1 cellular context compared by ENCODE assay signal in the genomic region with DNA sequence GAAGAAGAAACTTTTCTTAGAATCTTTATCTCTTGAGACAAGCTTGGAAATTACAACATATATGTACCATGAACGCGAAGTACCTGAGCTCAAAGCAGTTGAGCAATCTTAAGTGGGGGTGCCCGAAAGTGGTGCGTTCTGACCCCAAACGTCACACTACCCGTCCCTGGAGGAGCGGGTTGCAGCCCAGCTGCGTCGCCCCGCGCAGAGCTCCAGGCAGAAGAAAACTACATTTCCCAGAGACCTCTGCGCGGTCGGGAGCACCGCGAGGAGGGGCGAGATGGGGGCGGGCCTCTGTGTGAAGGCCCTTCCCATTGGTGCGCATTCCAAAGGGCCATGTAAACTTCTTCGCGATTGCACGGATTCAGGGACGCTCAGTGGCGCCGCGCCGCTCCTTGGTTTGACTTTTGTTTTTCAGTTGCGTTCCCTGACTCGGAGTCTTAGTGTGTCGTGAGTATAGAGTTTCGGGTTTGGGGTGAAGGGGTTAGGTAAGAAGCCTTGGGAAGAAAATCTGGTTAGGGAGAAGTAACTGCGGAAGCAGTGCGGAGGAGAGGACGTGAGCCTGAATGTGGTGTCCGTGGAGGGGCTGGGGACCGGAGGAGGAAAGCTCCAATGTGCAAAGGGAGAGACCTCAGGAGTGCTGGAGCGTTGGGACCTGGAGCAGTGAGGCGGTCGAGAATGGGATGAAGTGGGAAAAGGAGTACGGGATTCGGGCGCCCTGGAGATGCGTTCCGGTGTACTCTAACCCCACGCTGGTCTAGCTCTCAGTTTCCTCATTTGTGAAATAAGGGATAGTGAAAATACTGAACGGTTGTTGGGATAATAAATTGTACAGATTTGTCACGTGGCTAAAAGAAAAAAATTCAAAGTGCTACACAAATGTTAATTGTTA.
A peak's percentile ranks its signal among the peaks of the same experiment; 100 is the strongest.
TF ChIP-seq lines count a peak whose summit lies in the region.

A gene (plus strand): TSS at position 410 of the 892 bp plus-strand sequence. CDS start 7,740 bp downstream, outside the sequence.

TF ChIP-seq in HepG2, 621 proteins besides CTCF, POLR2A, EP300 and RAD21 (continued from another document and continues in another):
- TF ChIP-seq, protein P1, sequence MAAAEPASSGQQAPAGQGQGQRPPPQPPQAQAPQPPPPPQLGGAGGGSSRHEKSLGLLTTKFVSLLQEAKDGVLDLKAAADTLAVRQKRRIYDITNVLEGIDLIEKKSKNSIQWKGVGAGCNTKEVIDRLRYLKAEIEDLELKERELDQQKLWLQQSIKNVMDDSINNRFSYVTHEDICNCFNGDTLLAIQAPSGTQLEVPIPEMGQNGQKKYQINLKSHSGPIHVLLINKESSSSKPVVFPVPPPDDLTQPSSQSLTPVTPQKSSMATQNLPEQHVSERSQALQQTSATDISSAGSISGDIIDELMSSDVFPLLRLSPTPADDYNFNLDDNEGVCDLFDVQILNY (CRISPR knock-in tag; conservative IDR thresholded peaks at IDR 0.05) = peak; percentile 90
- TF ChIP-seq SP1 (IDR thresholded peaks at IDR 0.05) (peak; percentile 70; the same call in 1 of the 2 replicates), SP1 (CRISPR knock-in tag; IDR thresholded peaks at IDR 0.05) (peak; percentile 99), MYNN (CRISPR knock-in tag; IDR thresholded peaks at IDR 0.05; ENCODE audit: low read depth) (peak; percentile 40; the same call in 1 of the 2 replicates), NFIC (IDR thresholded peaks at IDR 0.05; ENCODE audit: low read length) (peak; percentile 24; the same call in 1 of the 2 replicates), GABPB1 (CRISPR knock-in tag; IDR thresholded peaks at IDR 0.05) (peak; percentile 89), ZNF101 (CRISPR knock-in tag; IDR thresholded peaks at IDR 0.05; ENCODE audit: borderline replicate concordance, low read depth) (no peak), KAT7 (CRISPR knock-in tag; IDR thresholded peaks at IDR 0.05; ENCODE audit: borderline replicate concordance) (0 out of 2 replicates have a peak, but pooled peaks have one; percentile 14), DMAP1 (CRISPR knock-in tag; IDR thresholded peaks at IDR 0.05) (peak; percentile 57; the same call in 1 of the 2 replicates), YEATS2 (CRISPR knock-in tag; IDR thresholded peaks at IDR 0.05; ENCODE audit: borderline replicate concordance) (peak; percentile 85), ZNF331 (CRISPR knock-in tag; IDR thresholded peaks at IDR 0.05) (peak; percentile 51; the same call in 1 of the 2 replicates), ZNF441 (CRISPR knock-in tag; IDR thresholded peaks at IDR 0.05; ENCODE audit: borderline replicate concordance) (peak; percentile 46; the same call in 1 of the 2 replicates), PHF8 (CRISPR knock-in tag; IDR thresholded peaks at IDR 0.05) (peak; percentile 86), FOSL1 (CRISPR knock-in tag; IDR thresholded peaks at IDR 0.05; ENCODE audit: borderline replicate concordance) (no peak), TEAD3 (CRISPR knock-in tag; optimal IDR thresholded peaks at IDR 0.05; ENCODE audit: borderline replicate concordance) (peak; percentile 52), ZFP90 (CRISPR knock-in tag; IDR thresholded peaks at IDR 0.05; ENCODE audit: borderline replicate concordance) (peak; percentile 24; the same call in 1 of the 2 replicates), XRCC5 (optimal IDR thresholded peaks at IDR 0.05; ENCODE audit: low read length) (peak; percentile 89), TBX2 (CRISPR knock-in tag; IDR thresholded peaks at IDR 0.05; ENCODE audit: borderline replicate concordance) (peak; percentile 82), NCOA1 (CRISPR knock-in tag; IDR thresholded peaks at IDR 0.05) (0 out of 2 replicates have a peak, but pooled peaks have one; percentile 43), RBAK (CRISPR knock-in tag; IDR thresholded peaks at IDR 0.05) (no peak), HDAC2 (CRISPR knock-in tag; IDR thresholded peaks at IDR 0.05) (peak; percentile 66; the same call in 1 of the 2 replicates), ZNF263 (CRISPR knock-in tag; IDR thresholded peaks at IDR 0.05) (peak; percentile 88), PCBP1 (IDR thresholded peaks at IDR 0.05; ENCODE audit: borderline replicate concordance, low read depth, low read length) (peak; percentile 91; the same call in 1 of the 2 replicates)
- TF ChIP-seq, protein P2, sequence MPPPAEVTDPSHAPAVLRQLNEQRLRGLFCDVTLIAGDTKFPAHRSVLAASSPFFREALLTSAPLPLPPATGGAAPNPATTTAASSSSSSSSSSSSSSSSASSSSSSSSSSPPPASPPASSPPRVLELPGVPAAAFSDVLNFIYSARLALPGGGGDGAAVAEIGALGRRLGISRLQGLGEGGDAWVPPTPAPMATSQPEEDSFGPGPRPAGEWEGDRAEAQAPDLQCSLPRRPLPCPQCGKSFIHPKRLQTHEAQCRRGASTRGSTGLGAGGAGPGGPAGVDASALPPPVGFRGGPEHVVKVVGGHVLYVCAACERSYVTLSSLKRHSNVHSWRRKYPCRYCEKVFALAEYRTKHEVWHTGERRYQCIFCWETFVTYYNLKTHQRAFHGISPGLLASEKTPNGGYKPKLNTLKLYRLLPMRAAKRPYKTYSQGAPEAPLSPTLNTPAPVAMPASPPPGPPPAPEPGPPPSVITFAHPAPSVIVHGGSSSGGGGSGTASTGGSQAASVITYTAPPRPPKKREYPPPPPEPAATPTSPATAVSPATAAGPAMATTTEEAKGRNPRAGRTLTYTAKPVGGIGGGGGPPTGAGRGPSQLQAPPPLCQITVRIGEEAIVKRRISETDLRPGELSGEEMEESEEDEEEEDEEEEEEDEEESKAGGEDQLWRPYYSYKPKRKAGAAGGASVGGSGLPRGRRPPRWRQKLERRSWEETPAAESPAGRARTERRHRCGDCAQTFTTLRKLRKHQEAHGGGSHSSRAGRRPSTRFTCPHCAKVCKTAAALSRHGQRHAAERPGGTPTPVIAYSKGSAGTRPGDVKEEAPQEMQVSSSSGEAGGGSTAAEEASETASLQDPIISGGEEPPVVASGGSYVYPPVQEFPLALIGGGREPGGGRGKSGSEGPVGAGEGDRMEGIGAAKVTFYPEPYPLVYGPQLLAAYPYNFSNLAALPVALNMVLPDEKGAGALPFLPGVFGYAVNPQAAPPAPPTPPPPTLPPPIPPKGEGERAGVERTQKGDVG (CRISPR knock-in tag; IDR thresholded peaks at IDR 0.05; ENCODE audit: borderline replicate concordance) = no peak
- TF ChIP-seq, protein P3, sequence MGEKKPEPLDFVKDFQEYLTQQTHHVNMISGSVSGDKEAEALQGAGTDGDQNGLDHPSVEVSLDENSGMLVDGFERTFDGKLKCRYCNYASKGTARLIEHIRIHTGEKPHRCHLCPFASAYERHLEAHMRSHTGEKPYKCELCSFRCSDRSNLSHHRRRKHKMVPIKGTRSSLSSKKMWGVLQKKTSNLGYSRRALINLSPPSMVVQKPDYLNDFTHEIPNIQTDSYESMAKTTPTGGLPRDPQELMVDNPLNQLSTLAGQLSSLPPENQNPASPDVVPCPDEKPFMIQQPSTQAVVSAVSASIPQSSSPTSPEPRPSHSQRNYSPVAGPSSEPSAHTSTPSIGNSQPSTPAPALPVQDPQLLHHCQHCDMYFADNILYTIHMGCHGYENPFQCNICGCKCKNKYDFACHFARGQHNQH (CRISPR knock-in tag; IDR thresholded peaks at IDR 0.05) = peak; percentile 50; the same call in 1 of the 2 replicates
- TF ChIP-seq, protein P4, sequence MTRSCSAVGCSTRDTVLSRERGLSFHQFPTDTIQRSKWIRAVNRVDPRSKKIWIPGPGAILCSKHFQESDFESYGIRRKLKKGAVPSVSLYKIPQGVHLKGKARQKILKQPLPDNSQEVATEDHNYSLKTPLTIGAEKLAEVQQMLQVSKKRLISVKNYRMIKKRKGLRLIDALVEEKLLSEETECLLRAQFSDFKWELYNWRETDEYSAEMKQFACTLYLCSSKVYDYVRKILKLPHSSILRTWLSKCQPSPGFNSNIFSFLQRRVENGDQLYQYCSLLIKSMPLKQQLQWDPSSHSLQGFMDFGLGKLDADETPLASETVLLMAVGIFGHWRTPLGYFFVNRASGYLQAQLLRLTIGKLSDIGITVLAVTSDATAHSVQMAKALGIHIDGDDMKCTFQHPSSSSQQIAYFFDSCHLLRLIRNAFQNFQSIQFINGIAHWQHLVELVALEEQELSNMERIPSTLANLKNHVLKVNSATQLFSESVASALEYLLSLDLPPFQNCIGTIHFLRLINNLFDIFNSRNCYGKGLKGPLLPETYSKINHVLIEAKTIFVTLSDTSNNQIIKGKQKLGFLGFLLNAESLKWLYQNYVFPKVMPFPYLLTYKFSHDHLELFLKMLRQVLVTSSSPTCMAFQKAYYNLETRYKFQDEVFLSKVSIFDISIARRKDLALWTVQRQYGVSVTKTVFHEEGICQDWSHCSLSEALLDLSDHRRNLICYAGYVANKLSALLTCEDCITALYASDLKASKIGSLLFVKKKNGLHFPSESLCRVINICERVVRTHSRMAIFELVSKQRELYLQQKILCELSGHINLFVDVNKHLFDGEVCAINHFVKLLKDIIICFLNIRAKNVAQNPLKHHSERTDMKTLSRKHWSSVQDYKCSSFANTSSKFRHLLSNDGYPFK (CRISPR knock-in tag; IDR thresholded peaks at IDR 0.05; ENCODE audit: borderline replicate concordance) = peak; percentile 65; the same call in 1 of the 2 replicates
- TF ChIP-seq, protein P5, sequence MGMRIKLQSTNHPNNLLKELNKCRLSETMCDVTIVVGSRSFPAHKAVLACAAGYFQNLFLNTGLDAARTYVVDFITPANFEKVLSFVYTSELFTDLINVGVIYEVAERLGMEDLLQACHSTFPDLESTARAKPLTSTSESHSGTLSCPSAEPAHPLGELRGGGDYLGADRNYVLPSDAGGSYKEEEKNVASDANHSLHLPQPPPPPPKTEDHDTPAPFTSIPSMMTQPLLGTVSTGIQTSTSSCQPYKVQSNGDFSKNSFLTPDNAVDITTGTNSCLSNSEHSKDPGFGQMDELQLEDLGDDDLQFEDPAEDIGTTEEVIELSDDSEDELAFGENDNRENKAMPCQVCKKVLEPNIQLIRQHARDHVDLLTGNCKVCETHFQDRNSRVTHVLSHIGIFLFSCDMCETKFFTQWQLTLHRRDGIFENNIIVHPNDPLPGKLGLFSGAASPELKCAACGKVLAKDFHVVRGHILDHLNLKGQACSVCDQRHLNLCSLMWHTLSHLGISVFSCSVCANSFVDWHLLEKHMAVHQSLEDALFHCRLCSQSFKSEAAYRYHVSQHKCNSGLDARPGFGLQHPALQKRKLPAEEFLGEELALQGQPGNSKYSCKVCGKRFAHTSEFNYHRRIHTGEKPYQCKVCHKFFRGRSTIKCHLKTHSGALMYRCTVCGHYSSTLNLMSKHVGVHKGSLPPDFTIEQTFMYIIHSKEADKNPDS (CRISPR knock-in tag; IDR thresholded peaks at IDR 0.05) = 0 out of 2 replicates have a peak, but pooled peaks have one; percentile 26
- TF ChIP-seq, protein P6, sequence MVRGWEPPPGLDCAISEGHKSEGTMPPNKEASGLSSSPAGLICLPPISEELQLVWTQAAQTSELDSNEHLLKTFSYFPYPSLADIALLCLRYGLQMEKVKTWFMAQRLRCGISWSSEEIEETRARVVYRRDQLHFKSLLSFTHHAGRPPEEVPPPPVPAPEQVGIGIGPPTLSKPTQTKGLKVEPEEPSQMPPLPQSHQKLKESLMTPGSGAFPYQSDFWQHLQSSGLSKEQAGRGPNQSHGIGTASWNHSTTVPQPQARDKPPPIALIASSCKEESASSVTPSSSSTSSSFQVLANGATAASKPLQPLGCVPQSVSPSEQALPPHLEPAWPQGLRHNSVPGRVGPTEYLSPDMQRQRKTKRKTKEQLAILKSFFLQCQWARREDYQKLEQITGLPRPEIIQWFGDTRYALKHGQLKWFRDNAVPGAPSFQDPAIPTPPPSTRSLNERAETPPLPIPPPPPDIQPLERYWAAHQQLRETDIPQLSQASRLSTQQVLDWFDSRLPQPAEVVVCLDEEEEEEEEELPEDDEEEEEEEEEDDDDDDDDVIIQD (CRISPR knock-in tag; IDR thresholded peaks at IDR 0.05; ENCODE audit: low read depth) = peak; percentile 43; the same call in 1 of the 2 replicates
- TF ChIP-seq, protein P7, sequence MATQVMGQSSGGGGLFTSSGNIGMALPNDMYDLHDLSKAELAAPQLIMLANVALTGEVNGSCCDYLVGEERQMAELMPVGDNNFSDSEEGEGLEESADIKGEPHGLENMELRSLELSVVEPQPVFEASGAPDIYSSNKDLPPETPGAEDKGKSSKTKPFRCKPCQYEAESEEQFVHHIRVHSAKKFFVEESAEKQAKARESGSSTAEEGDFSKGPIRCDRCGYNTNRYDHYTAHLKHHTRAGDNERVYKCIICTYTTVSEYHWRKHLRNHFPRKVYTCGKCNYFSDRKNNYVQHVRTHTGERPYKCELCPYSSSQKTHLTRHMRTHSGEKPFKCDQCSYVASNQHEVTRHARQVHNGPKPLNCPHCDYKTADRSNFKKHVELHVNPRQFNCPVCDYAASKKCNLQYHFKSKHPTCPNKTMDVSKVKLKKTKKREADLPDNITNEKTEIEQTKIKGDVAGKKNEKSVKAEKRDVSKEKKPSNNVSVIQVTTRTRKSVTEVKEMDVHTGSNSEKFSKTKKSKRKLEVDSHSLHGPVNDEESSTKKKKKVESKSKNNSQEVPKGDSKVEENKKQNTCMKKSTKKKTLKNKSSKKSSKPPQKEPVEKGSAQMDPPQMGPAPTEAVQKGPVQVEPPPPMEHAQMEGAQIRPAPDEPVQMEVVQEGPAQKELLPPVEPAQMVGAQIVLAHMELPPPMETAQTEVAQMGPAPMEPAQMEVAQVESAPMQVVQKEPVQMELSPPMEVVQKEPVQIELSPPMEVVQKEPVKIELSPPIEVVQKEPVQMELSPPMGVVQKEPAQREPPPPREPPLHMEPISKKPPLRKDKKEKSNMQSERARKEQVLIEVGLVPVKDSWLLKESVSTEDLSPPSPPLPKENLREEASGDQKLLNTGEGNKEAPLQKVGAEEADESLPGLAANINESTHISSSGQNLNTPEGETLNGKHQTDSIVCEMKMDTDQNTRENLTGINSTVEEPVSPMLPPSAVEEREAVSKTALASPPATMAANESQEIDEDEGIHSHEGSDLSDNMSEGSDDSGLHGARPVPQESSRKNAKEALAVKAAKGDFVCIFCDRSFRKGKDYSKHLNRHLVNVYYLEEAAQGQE (IDR thresholded peaks at IDR 0.05; ENCODE audit: borderline replicate concordance in 1 of 2, low read depth in 1 of 2, low read length in 2 of 2) = no peak
- TF ChIP-seq, protein P8, sequence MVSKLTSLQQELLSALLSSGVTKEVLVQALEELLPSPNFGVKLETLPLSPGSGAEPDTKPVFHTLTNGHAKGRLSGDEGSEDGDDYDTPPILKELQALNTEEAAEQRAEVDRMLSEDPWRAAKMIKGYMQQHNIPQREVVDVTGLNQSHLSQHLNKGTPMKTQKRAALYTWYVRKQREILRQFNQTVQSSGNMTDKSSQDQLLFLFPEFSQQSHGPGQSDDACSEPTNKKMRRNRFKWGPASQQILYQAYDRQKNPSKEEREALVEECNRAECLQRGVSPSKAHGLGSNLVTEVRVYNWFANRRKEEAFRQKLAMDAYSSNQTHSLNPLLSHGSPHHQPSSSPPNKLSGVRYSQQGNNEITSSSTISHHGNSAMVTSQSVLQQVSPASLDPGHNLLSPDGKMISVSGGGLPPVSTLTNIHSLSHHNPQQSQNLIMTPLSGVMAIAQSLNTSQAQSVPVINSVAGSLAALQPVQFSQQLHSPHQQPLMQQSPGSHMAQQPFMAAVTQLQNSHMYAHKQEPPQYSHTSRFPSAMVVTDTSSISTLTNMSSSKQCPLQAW (CRISPR knock-in tag; IDR thresholded peaks at IDR 0.05) = 0 out of 2 replicates have a peak, but pooled peaks have one; percentile 45
- TF ChIP-seq, protein P9, sequence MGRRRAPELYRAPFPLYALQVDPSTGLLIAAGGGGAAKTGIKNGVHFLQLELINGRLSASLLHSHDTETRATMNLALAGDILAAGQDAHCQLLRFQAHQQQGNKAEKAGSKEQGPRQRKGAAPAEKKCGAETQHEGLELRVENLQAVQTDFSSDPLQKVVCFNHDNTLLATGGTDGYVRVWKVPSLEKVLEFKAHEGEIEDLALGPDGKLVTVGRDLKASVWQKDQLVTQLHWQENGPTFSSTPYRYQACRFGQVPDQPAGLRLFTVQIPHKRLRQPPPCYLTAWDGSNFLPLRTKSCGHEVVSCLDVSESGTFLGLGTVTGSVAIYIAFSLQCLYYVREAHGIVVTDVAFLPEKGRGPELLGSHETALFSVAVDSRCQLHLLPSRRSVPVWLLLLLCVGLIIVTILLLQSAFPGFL (CRISPR knock-in tag; IDR thresholded peaks at IDR 0.05) = no peak
